Comparison of ENCODE assay signal across 33 cellular contexts in genomic region chr6:115721564-115721963, GRCh38.
DNase-seq lines count a peak whose midpoint lies in the region; ATAC-seq and TF ChIP-seq lines count a peak whose summit lies in the region.
"Had no signal": no experiment of that assay in that cellular context is flagged by ENCODE, and none has a peak within 500 bp of the region (broad histone marks: within the 10 kb centered on the region; RNA-seq: fewer than 3 reads in every experiment).

No MANE protein-coding gene starts in this region.

- WGBS in hepatocyte (ENCODE audit: low lambda C conversion rate, missing lambda C conversion rate): 83% methylated on average over 2 of the region's 2 CpGs

- H3K4me1 ChIP-seq in hepatocyte (ENCODE audit: insufficient read depth): peaks cover 3% of the 10 kb centered on the region
- H3K4me1 ChIP-seq: A549, BE2C, BLaER1, Caco-2 had no signal

- no peak overlapping the region for H3K4me3 Mint-ChIP-seq in progenitor cell of endocrine pancreas (ENCODE audit: low read depth)
- H3K4me3 Mint-ChIP-seq: B cell; CD14-positive monocyte; CD4-positive, alpha-beta memory T cell; CD4-positive, alpha-beta T cell; CD4-positive, CD25-positive, alpha-beta regulatory T cell; CD8-positive, alpha-beta memory T cell; CD8-positive, alpha-beta T cell had no signal

- H3K27ac ChIP-seq in hepatocyte (peak overlapping the region; percentile 79), neural cell (ENCODE audit: low read length) (no peak overlapping the region)
- H3K27ac ChIP-seq: 22Rv1; A549; BLaER1; BLaER1 treated with 17β-estradiol and CSF1 and Interleukin-3, amounts not matched to agents 10 nM and 100 nM; C4-2B had no signal

- no peak overlapping the region for H3K9ac ChIP-seq in neural cell (ENCODE audit: low read length)
- H3K9ac ChIP-seq: BLaER1; BLaER1 treated with 17β-estradiol and CSF1 and Interleukin-3, amounts not matched to agents 10 nM and 100 nM had no signal

- peaks cover 10% of the 10 kb centered on the region for H3K9me3 Mint-ChIP-seq in progenitor cell of endocrine pancreas (ENCODE audit: low read depth)

- no peak overlapping the region for H2AFZ ChIP-seq in hepatocyte
- H2AFZ ChIP-seq in neural cell (ENCODE audit: low read depth, low read length): no peak overlapping the region

- H3K9me3 ChIP-seq in hepatocyte (ENCODE audit: low read depth): no peaks in the 10 kb centered on the region
- H3K9me3 ChIP-seq in neural cell (ENCODE audit: low read length): no peaks in the 10 kb centered on the region
- H3K9me3 ChIP-seq: A549; BE2C; BLaER1; BLaER1 treated with 17β-estradiol and CSF1 and Interleukin-3, amounts not matched to agents 10 nM and 100 nM; Caco-2 had no signal

- TF ChIP-seq CTCF in hepatocyte (IDR thresholded peaks at IDR 0.05; ENCODE audit: poor library complexity) (no peak), neural cell (IDR thresholded peaks at IDR 0.05; ENCODE audit: poor library complexity, severe bottlenecking) (no peak), progenitor cell of endocrine pancreas (IDR thresholded peaks at IDR 0.05; ENCODE audit: unreplicated experiment) (no peak)

- ATAC-seq in HG03432 (IDR thresholded peaks at IDR 0.05; ENCODE audit: unreplicated experiment): no peak
- ATAC-seq: A549; CD8-positive, alpha-beta T cell had no signal

- H3K27me3 Mint-ChIP-seq in progenitor cell of endocrine pancreas: no peaks in the 10 kb centered on the region
- H3K27me3 Mint-ChIP-seq: B cell; CD4-positive, alpha-beta memory T cell; CD4-positive, alpha-beta T cell; CD4-positive, CD25-positive, alpha-beta regulatory T cell; CD8-positive, alpha-beta memory T cell had no signal

- H3F3A ChIP-seq in neural cell (ENCODE audit: insufficient read depth, low read length, poor library complexity, severe bottlenecking): no peaks in the 10 kb centered on the region

- peak overlapping the region; percentile 24 for H3K27ac Mint-ChIP-seq in progenitor cell of endocrine pancreas
- H3K27ac Mint-ChIP-seq: B cell; CD14-positive monocyte; CD4-positive, alpha-beta memory T cell; CD4-positive, alpha-beta T cell; CD4-positive, CD25-positive, alpha-beta regulatory T cell; CD8-positive, alpha-beta T cell had no signal

- no peak overlapping the region for H3K4me2 ChIP-seq in hepatocyte
- no peak overlapping the region for H3K4me2 ChIP-seq in neural cell (ENCODE audit: low read length)
- H3K4me2 ChIP-seq: A549; BLaER1; BLaER1 treated with 17β-estradiol and CSF1 and Interleukin-3, amounts not matched to agents 10 nM and 100 nM had no signal

- no peak for TF ChIP-seq RAD21 in neural cell (conservative IDR thresholded peaks at IDR 0.05)

- H3K4me3 ChIP-seq in hepatocyte (no peak overlapping the region), neural cell (ENCODE audit: low read length) (no peak overlapping the region)
- H3K4me3 ChIP-seq: A549; BLaER1; BLaER1 treated with 17β-estradiol and CSF1 and Interleukin-3, amounts not matched to agents 10 nM and 100 nM had no signal

- no peaks in the 10 kb centered on the region for H3K4me1 Mint-ChIP-seq in progenitor cell of endocrine pancreas (ENCODE audit: low read depth)
- H3K4me1 Mint-ChIP-seq: B cell; CD14-positive monocyte; CD4-positive, alpha-beta memory T cell; CD4-positive, CD25-positive, alpha-beta regulatory T cell; CD8-positive, alpha-beta memory T cell had no signal

- H3K27me3 ChIP-seq in hepatocyte (no peaks in the 10 kb centered on the region), neural cell (ENCODE audit: insufficient read depth, low read depth, low read length) (no peaks in the 10 kb centered on the region)
- H3K27me3 ChIP-seq: BE2C; BLaER1; BLaER1 treated with 17β-estradiol and CSF1 and Interleukin-3, amounts not matched to agents 10 nM and 100 nM had no signal

- H3K36me3 ChIP-seq in hepatocyte (replicated peaks; ENCODE audit: insufficient read depth, low read depth) (no peaks in the 10 kb centered on the region), neural cell (ENCODE audit: insufficient read depth, low read length) (no peaks in the 10 kb centered on the region)
- H3K36me3 ChIP-seq: BE2C; BLaER1; BLaER1 treated with 17β-estradiol and CSF1 and Interleukin-3, amounts not matched to agents 10 nM and 100 nM had no signal

- DNase-seq in hepatocyte (ENCODE audit: low spot score) (no peak), progenitor cell of endocrine pancreas (ENCODE audit: low spot score, unreplicated experiment) (no peak), KG1 (lab: John Stamatoyannopoulos, UW) (no peak), hepatic stellate cell (ENCODE audit: low spot score) (no peak)
- DNase-seq: 8988T; ACHN; AML-193; BE2C; C1 segment of cervical spinal cord; Caco-2; Calu3; CD4-positive, alpha-beta memory T cell; CD4-positive, alpha-beta T cell; CD4-positive, CD25-positive, alpha-beta regulatory T cell; CD8-positive, alpha-beta memory T cell; CD8-positive, alpha-beta T cell; COR-L47; DMS 273 treated with DMSO at 0.1 percent for 48 hours; DMS153; DMS53; DMS79; DMS79 treated with DMSO at 0.1 percent for 48 hours; DND-41; EL had no signal

- H3K79me2 ChIP-seq in hepatocyte (no peaks in the 10 kb centered on the region), neural cell (replicated peaks; ENCODE audit: insufficient read depth, low read length) (no peaks in the 10 kb centered on the region)

- no peaks in the 10 kb centered on the region for H4K20me1 ChIP-seq in hepatocyte (ENCODE audit: insufficient read depth, poor library complexity, severe bottlenecking)
- H4K20me1 ChIP-seq in neural cell (ENCODE audit: insufficient read depth): no peaks in the 10 kb centered on the region
- H4K20me1 ChIP-seq: BLaER1; BLaER1 treated with 17β-estradiol and CSF1 and Interleukin-3, amounts not matched to agents 10 nM and 100 nM had no signal

- peak; percentile 75 for TF ChIP-seq EP300 in neural cell (conservative IDR thresholded peaks at IDR 0.05; ENCODE audit: poor library complexity, severe bottlenecking)

- no peaks in the 10 kb centered on the region for H3K36me3 Mint-ChIP-seq in progenitor cell of endocrine pancreas (ENCODE audit: insufficient read depth)
- H3K36me3 Mint-ChIP-seq: CD14-positive monocyte; CD4-positive, alpha-beta memory T cell; CD4-positive, CD25-positive, alpha-beta regulatory T cell; CD8-positive, alpha-beta memory T cell; CD8-positive, alpha-beta T cell had no signal

- no peaks in the 10 kb centered on the region for H3K9me2 ChIP-seq in hepatocyte (replicated peaks; ENCODE audit: insufficient read depth)
- no peaks in the 10 kb centered on the region for H3K9me2 ChIP-seq in neural cell (ENCODE audit: insufficient read depth, low read length)

TF ChIP-seq in neural cell, 6 proteins besides CTCF, POLR2A, EP300 and RAD21:
- TF ChIP-seq POLR2AphosphoS5 (IDR thresholded peaks at IDR 0.05) (peak; percentile 72), SMC3 (conservative IDR thresholded peaks at IDR 0.05; ENCODE audit: poor library complexity) (no peak)
